ENCODE assay signal across 10 cellular contexts in genomic region chr2:240236217-240237111, GRCh38.
A peak's percentile ranks its signal among the peaks of the same experiment; 100 is the strongest.
DNase-seq lines count a peak whose midpoint lies in the region; ATAC-seq and TF ChIP-seq lines count a peak whose summit lies in the region.
"Had no signal": no experiment of that assay in that cellular context is flagged by ENCODE, and none has a peak within 500 bp of the region (broad histone marks: within the 10 kb centered on the region; RNA-seq: fewer than 3 reads in every experiment).

No MANE protein-coding gene starts in this region.

- ATAC-seq in mucosa of descending colon (no peak), HG02884 (IDR thresholded peaks at IDR 0.05; ENCODE audit: unreplicated experiment) (no peak), GM18519 (IDR thresholded peaks at IDR 0.05; ENCODE audit: low FRiP score, unreplicated experiment) (no peak), HG03442 (IDR thresholded peaks at IDR 0.05; ENCODE audit: unreplicated experiment) (no peak)

- no peaks in the 10 kb centered on the region for H3K27me3 ChIP-seq in BE2C
- H3K27me3 ChIP-seq in adrenal gland = no peaks in the 10 kb centered on the region

- 47 to 66% (median 49%) methylated on average over 5 to 12 of the region's 12 CpGs for WGBS in adrenal gland, 4 donors

- H3K27ac ChIP-seq in adrenal gland = peak overlapping the region; percentile 77 to 89 (median 84)

- H3K36me3 ChIP-seq in BE2C (no peaks in the 10 kb centered on the region), adrenal gland (replicated peaks in 1 of 2) (no peaks in the 10 kb centered on the region), mucosa of descending colon (ENCODE audit: low read depth) (no peaks in the 10 kb centered on the region)

- H3K9me3 ChIP-seq in BE2C (no peaks in the 10 kb centered on the region; the same call in 1 of the 2 replicates), adrenal gland (replicated peaks in 1 of 3) (no peaks in the 10 kb centered on the region), mucosa of descending colon (no peaks in the 10 kb centered on the region)
- H3K9me3 ChIP-seq: Caco-2 had no signal

- TF ChIP-seq POLR2A in adrenal gland (IDR thresholded peaks at IDR 0.05) = peak in 1 of 2 donors; percentile 60

- peak; percentile 90 for DNase-seq in BE2C
- peak; percentile 39 for DNase-seq in NCI-H1092 treated with DMSO at 0.1 percent for 48 hours (lab: John Stamatoyannopoulos, UW)
- peak; percentile 28 to 88 (median 78) for DNase-seq in adrenal gland
- DNase-seq in mucosa of descending colon = peak in 2 of 3 donors; percentile 26 to 36
- DNase-seq in globus pallidus (ENCODE audit: low spot score) = no peak
- DNase-seq: Caco-2; effector CD8-positive, alpha-beta T cell had no signal

- TF ChIP-seq CTCF in BE2C (IDR thresholded peaks at IDR 0.05; ENCODE audit: low read depth, low read length) (0 out of 2 replicates have a peak, but pooled peaks have one; percentile 2), adrenal gland (IDR thresholded peaks at IDR 0.05) (no peak), mucosa of descending colon (IDR thresholded peaks at IDR 0.05) (no peak)

- intact Hi-C loops in adrenal gland (cut with DNase I) (no loop called here), mucosa of descending colon (cut with DNase I, micrococcal nuclease) (no loop called here)

- H3K4me3 ChIP-seq in BE2C (ENCODE audit: low read depth, low read length) (no peak overlapping the region), adrenal gland (no peak overlapping the region), mucosa of descending colon (no peak overlapping the region)

- H3K4me1 ChIP-seq in BE2C = peaks cover 25% of the 10 kb centered on the region
- peaks cover 27 to 29% of the 10 kb centered on the region in 2 donors for H3K4me1 ChIP-seq in adrenal gland (replicated peaks in 1 of 2)
- H3K4me1 ChIP-seq in mucosa of descending colon (ENCODE audit: low read depth) = peaks cover 10% of the 10 kb centered on the region
- H3K4me1 ChIP-seq: Caco-2 had no signal
